In genomic region chr3:22835041-22835440, GRCh38 we compare ENCODE assay signal across 1 cellular context.
TF ChIP-seq lines count a peak whose summit lies in the region.

No MANE protein-coding gene starts in this region.

TF ChIP-seq in GM23338, 12 proteins besides CTCF, POLR2A, EP300 and RAD21 (continued from another document):
- no peak for TF ChIP-seq ETS1 (IDR thresholded peaks at IDR 0.05)
- TF ChIP-seq CREB1 (CRISPR knock-in tag; IDR thresholded peaks at IDR 0.05; ENCODE audit: low read depth) = no peak
- no peak for TF ChIP-seq NANOG (IDR thresholded peaks at IDR 0.05; ENCODE audit: borderline replicate concordance)
